11 cellular contexts compared by ENCODE assay signal in genomic region chr6:112269165-112269564, GRCh38. TPM values are rescaled to one million over a fixed set of nuclear protein-coding genes. Genes with fewer than 3 reads are reported as not detected.
DNase-seq lines count a peak whose midpoint lies in the region; ATAC-seq and TF ChIP-seq lines count a peak whose summit lies in the region.
"Had no signal": no experiment of that assay in that cellular context is flagged by ENCODE, and none has a peak within 500 bp of the region (broad histone marks: within the 10 kb centered on the region; RNA-seq: fewer than 3 reads in every experiment).

No MANE protein-coding gene starts in this region.

- H3K36me3 Mint-ChIP-seq in CD4-positive, alpha-beta T cell (ENCODE audit: low read depth), result no peaks in the 10 kb centered on the region

- WGBS in thyroid gland, 2 donors, result 63 to 75% methylated on average over 4 of the region's 4 CpGs

- H3K9ac ChIP-seq in PC-3 (ENCODE audit: low read length) (no peak overlapping the region), rectal smooth muscle tissue (ENCODE audit: low read length) (no peak overlapping the region)

- TF ChIP-seq POLR2A in thyroid gland (IDR thresholded peaks at IDR 0.05), result no peak

- intact Hi-C loops in PC-3 (cut with micrococcal nuclease) (loop anchor here (1.0 kb wide), 1 partner anchor 89 kb away; no protein-coding TSS in a partner anchor), thyroid gland (cut with DNase I) (no loop called here)
- intact Hi-C loops in CD4-positive, alpha-beta T cell (cut with DNase I, micrococcal nuclease), result no loop called here

- no peaks in the 10 kb centered on the region for H4K20me1 ChIP-seq in PC-3 (ENCODE audit: low read length)

- no peaks in the 10 kb centered on the region for H3K9me3 ChIP-seq in PC-3 (ENCODE audit: low read length)
- no peaks in the 10 kb centered on the region for H3K9me3 ChIP-seq in thyroid gland
- H3K9me3 ChIP-seq in CD4-positive, alpha-beta T cell (ENCODE audit: control insufficient read depth, low read length), result no peaks in the 10 kb centered on the region
- H3K9me3 ChIP-seq: pancreas had no signal

- TF ChIP-seq CTCF in PC-3 (conservative IDR thresholded peaks at IDR 0.05; ENCODE audit: low read depth, low read length), result peak; percentile 58
- peak; percentile 77 for TF ChIP-seq CTCF in fibroblast of pulmonary artery (IDR thresholded peaks at IDR 0.05; ENCODE audit: low read length, missing control alignments)
- TF ChIP-seq CTCF in thyroid gland (IDR thresholded peaks at IDR 0.05), result peak in 2 of 6 experiments; percentile 5 to 13
- TF ChIP-seq CTCF in CD4-positive, alpha-beta T cell (IDR thresholded peaks at IDR 0.05), result no peak

- no peaks in the 10 kb centered on the region for H3K9me3 Mint-ChIP-seq in CD4-positive, alpha-beta T cell

- no peaks in the 10 kb centered on the region for H3K27me3 Mint-ChIP-seq in CD4-positive, alpha-beta T cell

- no peak overlapping the region for H3K4me2 ChIP-seq in PC-3 (ENCODE audit: low read length)

- H3K4me3 Mint-ChIP-seq in CD4-positive, alpha-beta T cell, result no peak overlapping the region

- ATAC-seq in PC-3 (no peak; the same call in 1 of the 2 replicates), HG03520 (IDR thresholded peaks at IDR 0.05; ENCODE audit: unreplicated experiment) (no peak)
- ATAC-seq in CD4-positive, alpha-beta T cell (ENCODE audit: poor library complexity), result no peak

- CTCF ChIA-PET in PC-3 (lab: Charles Lee), result interaction anchor here (0.7 kb wide), 1 partner anchor 84 kb away, joined by 3 read pairs; no protein-coding TSS in a partner anchor
- CTCF ChIA-PET in CD4-positive, alpha-beta T cell (lab: Charles Lee), result interaction anchor here (2.1 kb wide), 1 partner anchor 10 kb away, joined by 5 read pairs; no protein-coding TSS in a partner anchor

- H3K4me1 ChIP-seq in PC-3 (ENCODE audit: insufficient read depth, low read length), result no peaks in the 10 kb centered on the region
- H3K4me1 ChIP-seq in rectal smooth muscle tissue (ENCODE audit: control insufficient read depth, insufficient read depth, low read length), result peaks cover 15% of the 10 kb centered on the region
- H3K4me1 ChIP-seq in thyroid gland, result no peaks in the 10 kb centered on the region
- H3K4me1 ChIP-seq: pancreas had no signal

- no peak overlapping the region for H2AFZ ChIP-seq in PC-3 (ENCODE audit: low read length)

- H3K27ac ChIP-seq in PC-3 (ENCODE audit: low read length) (no peak overlapping the region), rectal smooth muscle tissue (ENCODE audit: low read depth, low read length) (peak overlapping the region; percentile 81), thyroid gland (peak overlapping the region in 1 of 3 donors; percentile 61)
- no peak overlapping the region for H3K27ac ChIP-seq in CD4-positive, alpha-beta T cell (ENCODE audit: low read depth, low read length)
- H3K27ac ChIP-seq: pancreas had no signal

- H3K36me3 ChIP-seq in PC-3 (ENCODE audit: low read depth, low read length) (no peaks in the 10 kb centered on the region), rectal smooth muscle tissue (ENCODE audit: control insufficient read depth, insufficient read depth, low read length) (no peaks in the 10 kb centered on the region), thyroid gland (no peaks in the 10 kb centered on the region)
- H3K36me3 ChIP-seq: pancreas had no signal

- no peaks in the 10 kb centered on the region for H3K79me2 ChIP-seq in PC-3 (ENCODE audit: low read length)

- POLR2A ChIA-PET in PC-3 (lab: Charles Lee; ENCODE audit: unreplicated experiment), result no interaction called here
- POLR2A ChIA-PET in CD4-positive, alpha-beta T cell (lab: Charles Lee), result no interaction called here

- no peaks in the 10 kb centered on the region for H3F3A ChIP-seq in PC-3 (ENCODE audit: low read length, unreplicated experiment)

- no TSS peak for BruUV-seq in PC-3 (replicated peaks; lab: Mats Ljungman, UMichigan)

- H3K27me3 ChIP-seq in PC-3 (ENCODE audit: low read length) (no peaks in the 10 kb centered on the region), rectal smooth muscle tissue (ENCODE audit: control insufficient read depth, insufficient read depth, low read length) (no peaks in the 10 kb centered on the region), thyroid gland (no peaks in the 10 kb centered on the region)
- H3K27me3 ChIP-seq in CD4-positive, alpha-beta T cell (ENCODE audit: control insufficient read depth, insufficient read depth, low read length), result no peaks in the 10 kb centered on the region
- H3K27me3 ChIP-seq: pancreas had no signal

- H3K4me1 Mint-ChIP-seq in CD4-positive, alpha-beta T cell (ENCODE audit: low read depth), result peaks cover 6% of the 10 kb centered on the region

- no peak overlapping the region for H3K27ac Mint-ChIP-seq in CD4-positive, alpha-beta T cell

- DNase-seq in ELR (ENCODE audit: low read depth) (peak; percentile 40), PC-3 (peak; percentile 36), fibroblast of pulmonary artery (ENCODE audit: low read depth) (peak; percentile 83), LoVo (ENCODE audit: low spot score) (no peak), thyroid gland (no peak)
- no peak for DNase-seq in CD4-positive, alpha-beta T cell
- DNase-seq: activated effector memory CD4-positive, alpha-beta T cell treated with Interleukin-2 at 50 U/mL for 16 hours; NCI-H2081 treated with DMSO at 0.1 percent for 48 hours; pancreas had no signal

- H3K4me3 ChIP-seq in PC-3 (ENCODE audit: low read length) (no peak overlapping the region), fibroblast of pulmonary artery (replicated peaks; ENCODE audit: low read depth, low read length) (no peak overlapping the region), rectal smooth muscle tissue (ENCODE audit: low read length) (no peak overlapping the region), thyroid gland (replicated peaks in 1 of 3) (no peak overlapping the region)
- H3K4me3 ChIP-seq: pancreas had no signal

- no peaks in the 10 kb centered on the region for H3K9me2 ChIP-seq in PC-3 (replicated peaks; ENCODE audit: low read length)

RNA-seq across cellular contexts. Expression of gene LAMA4, which starts 14.8 kb away (rescaled TPM):
- total RNA-seq in PC-3 (2014; rRNA removed) (9.4 and 18.3 TPM in 2 replicates), thyroid gland (10 to 100 TPM; 29.9 to 40.0 (median 35.3) TPM)
- not detected for total RNA-seq in CD4-positive, alpha-beta T cell

Comparison
In these comparisons a context has a peak if more than half of its experiments do, and no peak if none do; other contexts are left out.
1. DNase-seq: peak in ELR (single experiment), PC-3 (single experiment) and fibroblast of pulmonary artery (single experiment); none in LoVo (single experiment), thyroid gland (0 of 2) and CD4-positive, alpha-beta T cell (0 of 10).
2. RNA of gene LAMA4, which starts 14.8 kb away (total RNA-seq): 29.9 to 40.0 TPM in thyroid gland and 9.4 to 18.3 TPM in PC-3; not detected in CD4-positive, alpha-beta T cell; every median in the first group is over 10 times any median in the second.